1 cellular context compared by ENCODE assay signal in genomic region chr7:30284298-30285066, GRCh38.
A peak's percentile ranks its signal among the peaks of the same experiment; 100 is the strongest.
TF ChIP-seq lines count a peak whose summit lies in the region.

Gene ZNRF2 (plus strand): TSS chr7:30284597. CDS start chr7:30285358, 761 bp downstream.

TF ChIP-seq in HEK293, 187 proteins besides CTCF, POLR2A, EP300 and RAD21 (continued from another document and continues in another):
- TF ChIP-seq ZBTB49 (tag by site-specific recombination; IDR thresholded peaks at IDR 0.05; ENCODE audit: low read depth) (no peak), BCL6B (tag by site-specific recombination; IDR thresholded peaks at IDR 0.05) (no peak), ZNF311 (tag by site-specific recombination; IDR thresholded peaks at IDR 0.05; ENCODE audit: borderline replicate concordance) (no peak), ZBTB21 (tag by site-specific recombination; IDR thresholded peaks at IDR 0.05) (no peak), ZNF354C (tag by site-specific recombination; IDR thresholded peaks at IDR 0.05; ENCODE audit: borderline replicate concordance, low read depth) (no peak), ZNF202 (tag by site-specific recombination; IDR thresholded peaks at IDR 0.05; ENCODE audit: borderline replicate concordance) (no peak), ZNF23 (tag by site-specific recombination; IDR thresholded peaks at IDR 0.05; ENCODE audit: borderline replicate concordance) (no peak), ZNF624 (tag by site-specific recombination; IDR thresholded peaks at IDR 0.05) (no peak), BCL11A (tag by site-specific recombination; IDR thresholded peaks at IDR 0.05; ENCODE audit: low read depth) (no peak), ZNF133 (tag by site-specific recombination; IDR thresholded peaks at IDR 0.05) (no peak), ZIC2 (tag by site-specific recombination; IDR thresholded peaks at IDR 0.05) (no peak), ZNF398 (tag by site-specific recombination; IDR thresholded peaks at IDR 0.05) (peak; percentile 99), ZBTB11 (tag by site-specific recombination; conservative IDR thresholded peaks at IDR 0.05; ENCODE audit: low read depth) (peak; percentile 59; the same call in 1 of the 2 replicates), KLF1 (tag by site-specific recombination; IDR thresholded peaks at IDR 0.05) (peak; percentile 60; the same call in 1 of the 2 replicates), ZNF19 (tag by site-specific recombination; IDR thresholded peaks at IDR 0.05; ENCODE audit: low read depth) (no peak), YY1 (tag by site-specific recombination; IDR thresholded peaks at IDR 0.05) (no peak), KLF8 (tag by site-specific recombination; IDR thresholded peaks at IDR 0.05) (peak; percentile 82; the same call in 1 of the 2 replicates), OVOL3 (tag by site-specific recombination; IDR thresholded peaks at IDR 0.05) (no peak), ZBTB44 (tag by site-specific recombination; IDR thresholded peaks at IDR 0.05) (peak; percentile 3; the same call in 1 of the 2 replicates), ZNF514 (tag by site-specific recombination; IDR thresholded peaks at IDR 0.05) (no peak), ZNF768 (tag by site-specific recombination; IDR thresholded peaks at IDR 0.05) (no peak), ZBTB8A (tag by site-specific recombination; IDR thresholded peaks at IDR 0.05) (peak; percentile 89), ZNF280D (tag by site-specific recombination; IDR thresholded peaks at IDR 0.05) (no peak), PBX3 (CRISPR knock-in tag; IDR thresholded peaks at IDR 0.05) (peak; percentile 97), ZNF654 (tag by site-specific recombination; IDR thresholded peaks at IDR 0.05; ENCODE audit: low read depth) (no peak), ZNF692 (tag by site-specific recombination; IDR thresholded peaks at IDR 0.05) (0 out of 2 replicates have a peak, but pooled peaks have one; percentile 48), GLI4 (tag by site-specific recombination; IDR thresholded peaks at IDR 0.05) (no peak), ZNF280C (tag by site-specific recombination; IDR thresholded peaks at IDR 0.05) (no peak), ZNF792 (tag by site-specific recombination; IDR thresholded peaks at IDR 0.05) (no peak), ZNF2 (tag by site-specific recombination; IDR thresholded peaks at IDR 0.05) (no peak), ZSCAN4 (tag by site-specific recombination; IDR thresholded peaks at IDR 0.05) (no peak), ZNF394 (tag by site-specific recombination; IDR thresholded peaks at IDR 0.05; ENCODE audit: borderline replicate concordance) (no peak), ZNF221 (tag by site-specific recombination; IDR thresholded peaks at IDR 0.05; ENCODE audit: borderline replicate concordance) (no peak), KLF7 (tag by site-specific recombination; IDR thresholded peaks at IDR 0.05; ENCODE audit: borderline replicate concordance) (no peak), ZXDB (tag by site-specific recombination; IDR thresholded peaks at IDR 0.05) (0 out of 2 replicates have a peak, but pooled peaks have one; percentile 40), SP3 (tag by site-specific recombination; IDR thresholded peaks at IDR 0.05) (peak; percentile 86), ZNF843 (tag by site-specific recombination; IDR thresholded peaks at IDR 0.05) (no peak)
